ENCODE assay signal across 1 cellular context in the genomic region with DNA sequence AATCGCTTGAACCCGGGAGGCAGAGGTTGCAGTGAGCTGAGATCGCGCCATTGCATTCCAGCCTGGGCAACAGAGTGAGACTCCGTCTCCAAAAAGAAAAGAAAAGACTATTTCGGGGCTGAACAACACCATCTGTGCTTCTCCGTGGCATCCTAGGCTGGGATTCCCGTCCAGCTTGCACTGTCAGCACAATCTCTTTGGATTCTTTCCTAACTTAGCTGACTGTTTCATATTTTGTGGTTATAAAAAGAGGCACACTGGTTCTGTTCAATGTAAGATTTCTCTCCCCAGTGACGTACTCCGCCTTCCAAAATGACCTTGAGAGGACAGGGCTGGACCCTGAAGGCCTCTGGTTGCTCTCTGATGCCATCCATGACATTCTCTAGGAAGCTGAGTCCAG.
TF ChIP-seq lines count a peak whose summit lies in the region.

No MANE protein-coding gene starts in this region.

TF ChIP-seq in IMR-90, 13 proteins besides CTCF, POLR2A, EP300 and RAD21:
- TF ChIP-seq CEBPB (IDR thresholded peaks at IDR 0.05; ENCODE audit: low read depth, low read length) (no peak), MAFK (IDR thresholded peaks at IDR 0.05; ENCODE audit: low read depth, low read length) (peak; percentile 67)
